In the genomic region with DNA sequence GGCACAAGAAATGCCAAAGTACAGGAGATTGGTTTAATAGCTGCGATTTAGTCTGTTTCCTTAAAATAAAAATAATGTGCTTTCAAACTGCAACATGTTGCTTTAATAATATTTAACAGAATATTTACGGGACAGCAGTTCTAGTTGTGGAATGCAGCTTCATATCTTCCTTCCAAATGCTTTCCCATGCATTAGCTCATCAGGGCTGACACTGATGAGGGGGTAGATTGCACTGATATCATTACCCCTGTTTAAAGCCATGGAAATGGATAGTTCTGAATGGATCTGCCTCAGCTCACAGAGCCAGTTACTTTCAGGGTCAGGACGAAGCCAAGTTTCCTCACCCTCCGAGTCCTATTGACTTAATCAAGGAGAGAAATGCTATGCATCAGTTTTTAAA, we compare ENCODE assay signal across 23 cellular contexts.
"Had no signal": no experiment of that assay in that cellular context is flagged by ENCODE, and none has a peak within 500 bp of the region (broad histone marks: within the 10 kb centered on the region; RNA-seq: fewer than 3 reads in every experiment).

No MANE protein-coding gene starts in this region.

- H3K27me3 ChIP-seq: esophagus squamous epithelium, spleen, transverse colon had no signal

- ATAC-seq: effector memory CD8-positive, alpha-beta T cell; psoas muscle; sciatic nerve; stimulated activated memory B cell treated with anti-CD40 and anti-IgM and Interleukin-4, amounts not matched to agents 10 μg/mL and 1 μg/mL and 100 μg/mL, for 72 hours; stimulated activated naive CD8-positive, alpha-beta T cell treated with anti-CD3 and anti-CD28 coated beads, Interleukin-15, amount 100 ng/mL, for 72 hours had no signal

- DNase-seq: effector memory CD8-positive, alpha-beta T cell; esophagus squamous epithelium; head of caudate nucleus; hippocampal formation; kidney glomerular epithelial cell; mesendoderm; naive B cell; nephron progenitor cell; psoas muscle; retina; spleen; stimulated activated CD4-positive, alpha-beta T cell treated with anti-CD3 and anti-CD28 coated beads, Interleukin-15, amount 100 ng/mL, for 24 hours; stimulated activated CD4-positive, alpha-beta T cell treated with anti-CD3 and anti-CD28 coated beads, Interleukin-1b, Interleukin-23, amount 100 ng/mL, for 48 hours; stimulated activated CD4-positive, alpha-beta T cell treated with anti-CD3 and anti-CD28 coated beads, Interleukin-4, amount 100 ng/mL, for 24 hours; stimulated activated naive CD8-positive, alpha-beta T cell treated with anti-CD3 and anti-CD28 coated beads, Interleukin-15, amount 100 ng/mL, for 72 hours; substantia nigra; transverse colon had no signal

- H3K27ac ChIP-seq: epithelial cell of prostate, esophagus squamous epithelium, parathyroid adenoma, psoas muscle, spleen, thoracic aorta, transverse colon had no signal

- H3K4me1 ChIP-seq: esophagus squamous epithelium, parathyroid adenoma, transverse colon had no signal

- H3K9me3 ChIP-seq: esophagus squamous epithelium, psoas muscle, spleen, thoracic aorta, transverse colon had no signal

- H2AFZ ChIP-seq: parathyroid adenoma had no signal

- H3K9ac ChIP-seq: parathyroid adenoma had no signal

- H3K36me3 ChIP-seq: esophagus squamous epithelium, spleen, thoracic aorta, transverse colon had no signal

- H3K4me3 ChIP-seq: esophagus squamous epithelium, psoas muscle, spleen, thoracic aorta, transverse colon had no signal

- H3K79me2 ChIP-seq: parathyroid adenoma had no signal

- FAIRE-seq: islet of Langerhans had no signal
